1 cellular context compared by ENCODE assay signal in the genomic region with DNA sequence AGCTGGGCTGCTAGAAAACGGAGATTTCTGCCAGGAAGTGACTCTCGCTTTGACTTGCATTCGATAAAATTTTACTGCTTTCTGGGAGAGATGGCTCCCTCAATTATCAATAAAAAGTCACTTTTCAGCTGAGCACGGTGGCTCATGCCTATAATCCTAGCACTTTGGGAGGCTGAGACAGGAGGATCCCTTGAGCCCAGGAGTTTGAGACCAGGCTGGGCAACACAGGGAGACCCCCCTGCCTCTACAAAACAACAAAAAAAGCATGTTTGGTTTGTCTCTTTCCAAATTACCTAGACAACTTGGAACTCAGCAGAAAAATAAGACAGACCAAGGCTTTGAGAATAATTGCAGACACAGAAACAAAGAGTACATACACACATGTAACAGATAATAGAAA.
TF ChIP-seq lines count a peak whose summit lies in the region.

No MANE protein-coding gene starts in this region.

TF ChIP-seq in H1, 55 proteins besides CTCF, POLR2A, EP300 and RAD21:
- TF ChIP-seq CEBPB (IDR thresholded peaks at IDR 0.05; ENCODE audit: low read depth, low read length) (no peak), KDM4A (IDR thresholded peaks at IDR 0.05; ENCODE audit: low read depth, low read length, severe bottlenecking) (no peak), CHD1 (IDR thresholded peaks at IDR 0.05; ENCODE audit: low read depth, low read length) (no peak), BCL11A (IDR thresholded peaks at IDR 0.05; ENCODE audit: low read depth in 2 of 2, low read length in 2 of 2) (no peak), KDM1A (IDR thresholded peaks at IDR 0.05; ENCODE audit: borderline replicate concordance, low read length) (no peak), CTBP2 (IDR thresholded peaks at IDR 0.05; ENCODE audit: borderline replicate concordance, insufficient read depth, insufficient read length, low read length) (no peak)
- TF ChIP-seq, protein P1, sequence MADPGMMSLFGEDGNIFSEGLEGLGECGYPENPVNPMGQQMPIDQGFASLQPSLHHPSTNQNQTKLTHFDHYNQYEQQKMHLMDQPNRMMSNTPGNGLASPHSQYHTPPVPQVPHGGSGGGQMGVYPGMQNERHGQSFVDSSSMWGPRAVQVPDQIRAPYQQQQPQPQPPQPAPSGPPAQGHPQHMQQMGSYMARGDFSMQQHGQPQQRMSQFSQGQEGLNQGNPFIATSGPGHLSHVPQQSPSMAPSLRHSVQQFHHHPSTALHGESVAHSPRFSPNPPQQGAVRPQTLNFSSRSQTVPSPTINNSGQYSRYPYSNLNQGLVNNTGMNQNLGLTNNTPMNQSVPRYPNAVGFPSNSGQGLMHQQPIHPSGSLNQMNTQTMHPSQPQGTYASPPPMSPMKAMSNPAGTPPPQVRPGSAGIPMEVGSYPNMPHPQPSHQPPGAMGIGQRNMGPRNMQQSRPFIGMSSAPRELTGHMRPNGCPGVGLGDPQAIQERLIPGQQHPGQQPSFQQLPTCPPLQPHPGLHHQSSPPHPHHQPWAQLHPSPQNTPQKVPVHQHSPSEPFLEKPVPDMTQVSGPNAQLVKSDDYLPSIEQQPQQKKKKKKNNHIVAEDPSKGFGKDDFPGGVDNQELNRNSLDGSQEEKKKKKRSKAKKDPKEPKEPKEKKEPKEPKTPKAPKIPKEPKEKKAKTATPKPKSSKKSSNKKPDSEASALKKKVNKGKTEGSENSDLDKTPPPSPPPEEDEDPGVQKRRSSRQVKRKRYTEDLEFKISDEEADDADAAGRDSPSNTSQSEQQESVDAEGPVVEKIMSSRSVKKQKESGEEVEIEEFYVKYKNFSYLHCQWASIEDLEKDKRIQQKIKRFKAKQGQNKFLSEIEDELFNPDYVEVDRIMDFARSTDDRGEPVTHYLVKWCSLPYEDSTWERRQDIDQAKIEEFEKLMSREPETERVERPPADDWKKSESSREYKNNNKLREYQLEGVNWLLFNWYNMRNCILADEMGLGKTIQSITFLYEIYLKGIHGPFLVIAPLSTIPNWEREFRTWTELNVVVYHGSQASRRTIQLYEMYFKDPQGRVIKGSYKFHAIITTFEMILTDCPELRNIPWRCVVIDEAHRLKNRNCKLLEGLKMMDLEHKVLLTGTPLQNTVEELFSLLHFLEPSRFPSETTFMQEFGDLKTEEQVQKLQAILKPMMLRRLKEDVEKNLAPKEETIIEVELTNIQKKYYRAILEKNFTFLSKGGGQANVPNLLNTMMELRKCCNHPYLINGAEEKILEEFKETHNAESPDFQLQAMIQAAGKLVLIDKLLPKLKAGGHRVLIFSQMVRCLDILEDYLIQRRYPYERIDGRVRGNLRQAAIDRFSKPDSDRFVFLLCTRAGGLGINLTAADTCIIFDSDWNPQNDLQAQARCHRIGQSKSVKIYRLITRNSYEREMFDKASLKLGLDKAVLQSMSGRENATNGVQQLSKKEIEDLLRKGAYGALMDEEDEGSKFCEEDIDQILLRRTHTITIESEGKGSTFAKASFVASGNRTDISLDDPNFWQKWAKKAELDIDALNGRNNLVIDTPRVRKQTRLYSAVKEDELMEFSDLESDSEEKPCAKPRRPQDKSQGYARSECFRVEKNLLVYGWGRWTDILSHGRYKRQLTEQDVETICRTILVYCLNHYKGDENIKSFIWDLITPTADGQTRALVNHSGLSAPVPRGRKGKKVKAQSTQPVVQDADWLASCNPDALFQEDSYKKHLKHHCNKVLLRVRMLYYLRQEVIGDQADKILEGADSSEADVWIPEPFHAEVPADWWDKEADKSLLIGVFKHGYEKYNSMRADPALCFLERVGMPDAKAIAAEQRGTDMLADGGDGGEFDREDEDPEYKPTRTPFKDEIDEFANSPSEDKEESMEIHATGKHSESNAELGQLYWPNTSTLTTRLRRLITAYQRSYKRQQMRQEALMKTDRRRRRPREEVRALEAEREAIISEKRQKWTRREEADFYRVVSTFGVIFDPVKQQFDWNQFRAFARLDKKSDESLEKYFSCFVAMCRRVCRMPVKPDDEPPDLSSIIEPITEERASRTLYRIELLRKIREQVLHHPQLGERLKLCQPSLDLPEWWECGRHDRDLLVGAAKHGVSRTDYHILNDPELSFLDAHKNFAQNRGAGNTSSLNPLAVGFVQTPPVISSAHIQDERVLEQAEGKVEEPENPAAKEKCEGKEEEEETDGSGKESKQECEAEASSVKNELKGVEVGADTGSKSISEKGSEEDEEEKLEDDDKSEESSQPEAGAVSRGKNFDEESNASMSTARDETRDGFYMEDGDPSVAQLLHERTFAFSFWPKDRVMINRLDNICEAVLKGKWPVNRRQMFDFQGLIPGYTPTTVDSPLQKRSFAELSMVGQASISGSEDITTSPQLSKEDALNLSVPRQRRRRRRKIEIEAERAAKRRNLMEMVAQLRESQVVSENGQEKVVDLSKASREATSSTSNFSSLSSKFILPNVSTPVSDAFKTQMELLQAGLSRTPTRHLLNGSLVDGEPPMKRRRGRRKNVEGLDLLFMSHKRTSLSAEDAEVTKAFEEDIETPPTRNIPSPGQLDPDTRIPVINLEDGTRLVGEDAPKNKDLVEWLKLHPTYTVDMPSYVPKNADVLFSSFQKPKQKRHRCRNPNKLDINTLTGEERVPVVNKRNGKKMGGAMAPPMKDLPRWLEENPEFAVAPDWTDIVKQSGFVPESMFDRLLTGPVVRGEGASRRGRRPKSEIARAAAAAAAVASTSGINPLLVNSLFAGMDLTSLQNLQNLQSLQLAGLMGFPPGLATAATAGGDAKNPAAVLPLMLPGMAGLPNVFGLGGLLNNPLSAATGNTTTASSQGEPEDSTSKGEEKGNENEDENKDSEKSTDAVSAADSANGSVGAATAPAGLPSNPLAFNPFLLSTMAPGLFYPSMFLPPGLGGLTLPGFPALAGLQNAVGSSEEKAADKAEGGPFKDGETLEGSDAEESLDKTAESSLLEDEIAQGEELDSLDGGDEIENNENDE (IDR thresholded peaks at IDR 0.05; ENCODE audit: insufficient replicate concordance, low read length) = no peak
